ENCODE assay signal across 1 cellular context in genomic region chr4:173878701-173879100, GRCh38.
TF ChIP-seq lines count a peak whose summit lies in the region.

No MANE protein-coding gene starts in this region.

TF ChIP-seq in IMR-90, 13 proteins besides CTCF, POLR2A, EP300 and RAD21:
- TF ChIP-seq CHD1 (IDR thresholded peaks at IDR 0.05; ENCODE audit: low read depth, low read length) (no peak), MXI1 (IDR thresholded peaks at IDR 0.05; ENCODE audit: borderline replicate concordance, low read depth, low read length) (no peak), MAFK (IDR thresholded peaks at IDR 0.05; ENCODE audit: low read depth, low read length) (no peak), ELK1 (IDR thresholded peaks at IDR 0.05; ENCODE audit: borderline replicate concordance, low read depth, low read length) (no peak), NFE2L2 (IDR thresholded peaks at IDR 0.05; ENCODE audit: low read depth, low read length) (no peak), USF2 (IDR thresholded peaks at IDR 0.05; ENCODE audit: low read depth, low read length) (no peak), SMC3 (IDR thresholded peaks at IDR 0.05; ENCODE audit: low read depth, low read length) (no peak), FOS (IDR thresholded peaks at IDR 0.05; ENCODE audit: low read depth, low read length) (0 out of 2 replicates have a peak, but pooled peaks have one; percentile 31), BHLHE40 (IDR thresholded peaks at IDR 0.05; ENCODE audit: low read depth, low read length) (peak; percentile 55), RCOR1 (IDR thresholded peaks at IDR 0.05; ENCODE audit: insufficient replicate concordance, low read length) (no peak), MAZ (IDR thresholded peaks at IDR 0.05; ENCODE audit: borderline replicate concordance, low read depth, low read length) (no peak), CEBPB (IDR thresholded peaks at IDR 0.05; ENCODE audit: low read depth, low read length) (peak; percentile 22; the same call in 1 of the 2 replicates), RFX5 (IDR thresholded peaks at IDR 0.05; ENCODE audit: low read depth, low read length) (no peak)
